17 cellular contexts compared by ENCODE assay signal in the genomic region with DNA sequence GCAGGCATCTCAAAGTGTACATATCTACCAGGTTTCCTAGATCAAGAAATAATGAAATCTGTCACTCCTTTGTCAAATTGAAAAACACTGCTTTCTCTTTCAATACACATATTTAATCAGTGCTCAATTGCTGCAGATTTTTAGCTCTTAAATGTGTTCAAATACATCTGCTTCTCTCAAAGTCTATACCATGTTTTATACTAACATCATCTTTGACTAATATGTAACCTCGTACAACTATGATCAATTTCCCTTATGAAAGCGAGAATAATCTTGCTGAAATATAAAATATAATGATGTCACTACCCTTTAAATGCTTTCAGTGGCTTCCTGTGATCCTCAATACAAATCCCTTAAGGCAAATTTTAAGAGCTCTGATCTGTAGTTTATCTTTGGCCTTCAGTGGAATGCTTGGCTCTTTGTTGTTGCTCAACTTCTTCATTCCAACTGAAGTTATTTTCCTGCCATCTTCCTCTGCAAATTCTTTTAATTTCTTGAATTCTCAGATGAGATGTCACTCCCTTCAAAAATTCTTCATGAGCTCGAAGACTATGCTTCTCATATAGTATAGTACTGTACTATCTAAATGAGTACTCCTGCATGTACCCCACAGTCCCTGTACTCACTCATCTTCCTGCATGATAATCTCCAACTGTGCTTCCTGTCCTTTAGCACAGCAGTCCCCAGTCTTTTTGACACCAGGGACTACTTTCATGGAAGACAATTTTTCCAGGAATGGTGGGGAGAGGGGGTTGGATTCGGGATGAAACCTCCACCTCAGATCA.
DNase-seq lines count a peak whose midpoint lies in the region; ATAC-seq and TF ChIP-seq lines count a peak whose summit lies in the region.
"Had no signal": no experiment of that assay in that cellular context is flagged by ENCODE, and none has a peak within 500 bp of the region (broad histone marks: within the 10 kb centered on the region; RNA-seq: fewer than 3 reads in every experiment).

No MANE protein-coding gene starts in this region.

- H3K27ac Mint-ChIP-seq in stimulated activated memory B cell treated with anti-CD40 and anti-IgM and Interleukin-4, amounts not matched to agents 10 μg/mL and 1 μg/mL and 100 μg/mL, for 72 hours = no peak overlapping the region
- H3K27ac Mint-ChIP-seq: activated CD4-positive, alpha-beta memory T cell treated with anti-CD3 and anti-CD28 coated beads, Interleukin-2, amount 10 ng/mL, durations not matched to agents 7 days and 5 days; activated T-helper 2 cell treated with anti-CD3 and anti-CD28 coated beads, Interferon-gamma antibody, Interleukin-2, Interleukin-4, amounts not matched to agents 10 μg/mL and 5 μg/mL and 100 μg/mL, durations not matched to agents 14 hours and 24 hours and 36 hours; CD4-positive, alpha-beta T cell had no signal

- H3K9me3 Mint-ChIP-seq in stimulated activated memory B cell treated with anti-CD40 and anti-IgM and Interleukin-4, amounts not matched to agents 10 μg/mL and 1 μg/mL and 100 μg/mL, for 72 hours = no peaks in the 10 kb centered on the region
- H3K9me3 Mint-ChIP-seq: activated CD4-positive, alpha-beta memory T cell treated with anti-CD3 and anti-CD28 coated beads, Interleukin-2, amount 10 ng/mL, durations not matched to agents 7 days and 5 days; activated T-helper 2 cell treated with anti-CD3 and anti-CD28 coated beads, Interferon-gamma antibody, Interleukin-2, Interleukin-4, amounts not matched to agents 10 μg/mL and 5 μg/mL and 100 μg/mL, durations not matched to agents 14 hours and 24 hours and 36 hours; CD4-positive, alpha-beta T cell had no signal

- H3K27me3 Mint-ChIP-seq in stimulated activated memory B cell treated with anti-CD40 and anti-IgM and Interleukin-4, amounts not matched to agents 10 μg/mL and 1 μg/mL and 100 μg/mL, for 72 hours = peaks cover 7% of the 10 kb centered on the region
- H3K27me3 Mint-ChIP-seq: activated CD4-positive, alpha-beta memory T cell treated with anti-CD3 and anti-CD28 coated beads, Interleukin-2, amount 10 ng/mL, durations not matched to agents 7 days and 5 days had no signal

- DNase-seq in GM03348 (ENCODE audit: low spot score) = peak; percentile 67
- DNase-seq in fibroblast of the aortic adventitia (ENCODE audit: low read depth) = peak; percentile 82
- DNase-seq in NCI-H128 (lab: John Stamatoyannopoulos, UW; ENCODE audit: unreplicated experiment) = no peak
- DNase-seq in activated naive CD4-positive, alpha-beta T cell treated with anti-CD3 and anti-CD28 coated beads, Interleukin-2, amount 50 U/mL, for 16 hours = no peak
- DNase-seq in stimulated activated CD4-positive, alpha-beta T cell treated with anti-CD3 and anti-CD28 coated beads, Interleukin-1b, Interleukin-23, amount 100 ng/mL, for 48 hours = no peak
- DNase-seq: activated CD4-positive, alpha-beta memory T cell treated with anti-CD3 and anti-CD28 coated beads, Interleukin-2, amount 10 ng/mL, durations not matched to agents 7 days and 5 days; aorta; CD4-positive, alpha-beta T cell; dorsolateral prefrontal cortex; NCI-H1417; stimulated activated naive CD4-positive, alpha-beta T cell treated with Interleukin-2 at 50 U/mL for 16 hours had no signal

- peak overlapping the region; percentile 18 for H3K9ac ChIP-seq in skeletal muscle satellite cell (ENCODE audit: low read depth, low read length)

- no peaks in the 10 kb centered on the region for H3K4me1 Mint-ChIP-seq in stimulated activated memory B cell treated with anti-CD40 and anti-IgM and Interleukin-4, amounts not matched to agents 10 μg/mL and 1 μg/mL and 100 μg/mL, for 72 hours
- H3K4me1 Mint-ChIP-seq: activated CD4-positive, alpha-beta memory T cell treated with anti-CD3 and anti-CD28 coated beads, Interleukin-2, amount 10 ng/mL, durations not matched to agents 7 days and 5 days had no signal

- no peaks in the 10 kb centered on the region for H3K27me3 ChIP-seq in skeletal muscle satellite cell (ENCODE audit: control insufficient read depth, insufficient read depth, low read length)
- H3K27me3 ChIP-seq: dorsolateral prefrontal cortex had no signal

- peak overlapping the region; percentile 26 for H3K4me2 ChIP-seq in skeletal muscle satellite cell (ENCODE audit: low read length)

- peak; percentile 33; the same call in 2 of the 3 replicates for ATAC-seq in SK-N-SH treated with all-trans-retinoic acid at 6 μM for 48 hours
- no peak for ATAC-seq in stimulated activated memory B cell treated with anti-CD40 and anti-IgM and Interleukin-4, amounts not matched to agents 10 μg/mL and 1 μg/mL and 100 μg/mL, for 72 hours
- ATAC-seq: HCT116, K562 had no signal

- H3K9me3 ChIP-seq in skeletal muscle satellite cell (replicated peaks; ENCODE audit: low read length) = no peaks in the 10 kb centered on the region

- no peak overlapping the region for H3K4me3 Mint-ChIP-seq in stimulated activated memory B cell treated with anti-CD40 and anti-IgM and Interleukin-4, amounts not matched to agents 10 μg/mL and 1 μg/mL and 100 μg/mL, for 72 hours
- H3K4me3 Mint-ChIP-seq: activated CD4-positive, alpha-beta memory T cell treated with anti-CD3 and anti-CD28 coated beads, Interleukin-2, amount 10 ng/mL, durations not matched to agents 7 days and 5 days; CD4-positive, alpha-beta T cell had no signal

- H3K4me1 ChIP-seq in skeletal muscle satellite cell (ENCODE audit: control insufficient read depth, insufficient read depth, low read length) = peaks cover 13% of the 10 kb centered on the region

- H3K36me3 ChIP-seq in skeletal muscle satellite cell (ENCODE audit: insufficient read depth, low read length) = no peaks in the 10 kb centered on the region

- H3K36me3 Mint-ChIP-seq in stimulated activated memory B cell treated with anti-CD40 and anti-IgM and Interleukin-4, amounts not matched to agents 10 μg/mL and 1 μg/mL and 100 μg/mL, for 72 hours = no peaks in the 10 kb centered on the region

- TF ChIP-seq CTCF in fibroblast of the aortic adventitia (IDR thresholded peaks at IDR 0.05; ENCODE audit: insufficient read depth, low read length) = no peak

- no peak overlapping the region for H3K4me3 ChIP-seq in fibroblast of the aortic adventitia (ENCODE audit: low read depth, low read length)
- H3K4me3 ChIP-seq in skeletal muscle satellite cell (ENCODE audit: low read length) = no peak overlapping the region
- H3K4me3 ChIP-seq: dorsolateral prefrontal cortex, K562 had no signal

TF ChIP-seq in SK-N-SH treated with all-trans-retinoic acid at 6 μM for 48 hours, 23 proteins besides CTCF, POLR2A, EP300 and RAD21:
- no peak for TF ChIP-seq ZFP30 (CRISPR knock-in tag; IDR thresholded peaks at IDR 0.05)
- no peak for TF ChIP-seq CREB5 (CRISPR knock-in tag; IDR thresholded peaks at IDR 0.05; ENCODE audit: low read depth)
- TF ChIP-seq TOX (CRISPR knock-in tag; IDR thresholded peaks at IDR 0.05; ENCODE audit: borderline replicate concordance) = no peak
- TF ChIP-seq BACH2 (CRISPR knock-in tag; IDR thresholded peaks at IDR 0.05; ENCODE audit: borderline replicate concordance) = no peak
- TF ChIP-seq ZNF70 (CRISPR knock-in tag; IDR thresholded peaks at IDR 0.05) = no peak
- TF ChIP-seq, protein P1, sequence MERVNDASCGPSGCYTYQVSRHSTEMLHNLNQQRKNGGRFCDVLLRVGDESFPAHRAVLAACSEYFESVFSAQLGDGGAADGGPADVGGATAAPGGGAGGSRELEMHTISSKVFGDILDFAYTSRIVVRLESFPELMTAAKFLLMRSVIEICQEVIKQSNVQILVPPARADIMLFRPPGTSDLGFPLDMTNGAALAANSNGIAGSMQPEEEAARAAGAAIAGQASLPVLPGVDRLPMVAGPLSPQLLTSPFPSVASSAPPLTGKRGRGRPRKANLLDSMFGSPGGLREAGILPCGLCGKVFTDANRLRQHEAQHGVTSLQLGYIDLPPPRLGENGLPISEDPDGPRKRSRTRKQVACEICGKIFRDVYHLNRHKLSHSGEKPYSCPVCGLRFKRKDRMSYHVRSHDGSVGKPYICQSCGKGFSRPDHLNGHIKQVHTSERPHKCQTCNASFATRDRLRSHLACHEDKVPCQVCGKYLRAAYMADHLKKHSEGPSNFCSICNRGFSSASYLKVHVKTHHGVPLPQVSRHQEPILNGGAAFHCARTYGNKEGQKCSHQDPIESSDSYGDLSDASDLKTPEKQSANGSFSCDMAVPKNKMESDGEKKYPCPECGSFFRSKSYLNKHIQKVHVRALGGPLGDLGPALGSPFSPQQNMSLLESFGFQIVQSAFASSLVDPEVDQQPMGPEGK (CRISPR knock-in tag; IDR thresholded peaks at IDR 0.05; ENCODE audit: borderline replicate concordance) = no peak

Comparison
In these comparisons a context has a peak if more than half of its experiments do, and no peak if none do; other contexts are left out.
1. DNase-seq: peak in GM03348 (single experiment) and fibroblast of the aortic adventitia (single experiment); none in NCI-H128 (single experiment), activated naive CD4-positive, alpha-beta T cell treated with anti-CD3 and anti-CD28 coated beads, Interleukin-2, amount 50 U/mL, for 16 hours (single experiment) and stimulated activated CD4-positive, alpha-beta T cell treated with anti-CD3 and anti-CD28 coated beads, Interleukin-1b, Interleukin-23, amount 100 ng/mL, for 48 hours (single experiment).